Comparison of ENCODE assay signal across 16 cellular contexts in genomic region chr5:134255418-134256150, GRCh38. TPM values are rescaled to one million over a fixed set of nuclear protein-coding genes. Genes with fewer than 3 reads are reported as not detected.
DNase-seq lines count a peak whose midpoint lies in the region; ATAC-seq, FAIRE-seq and TF ChIP-seq lines count a peak whose summit lies in the region.
"Had no signal": no experiment of that assay in that cellular context is flagged by ENCODE, and none has a peak within 500 bp of the region (broad histone marks: within the 10 kb centered on the region; RNA-seq: fewer than 3 reads in every experiment).

No MANE protein-coding gene starts in this region.

- no peaks in the 10 kb centered on the region for H3K36me3 ChIP-seq in mammary epithelial cell (ENCODE audit: insufficient read depth, low read length)
- no peaks in the 10 kb centered on the region for H3K36me3 ChIP-seq in heart left ventricle
- H3K36me3 ChIP-seq in upper lobe of right lung = no peaks in the 10 kb centered on the region
- H3K36me3 ChIP-seq in lower lobe of right lung = no peaks in the 10 kb centered on the region
- no peaks in the 10 kb centered on the region for H3K36me3 ChIP-seq in kidney (ENCODE audit: control insufficient read depth in 1 of 2, insufficient read depth in 2 of 2, low read length in 2 of 2)

- no peak for FAIRE-seq in kidney (lab: Jason Lieb, UNC)

- no peak for TF ChIP-seq POLR2A in heart left ventricle (IDR thresholded peaks at IDR 0.05)

- DNase-seq in Right ventricle myocardium superior (no peak), cardiac septum (ENCODE audit: low spot score) (no peak), mammary epithelial cell (peak; percentile 62), heart left ventricle (no peak), upper lobe of right lung (no peak), lower lobe of right lung (no peak), kidney (no peak)
- no peak for DNase-seq in stimulated activated CD4-positive, alpha-beta T cell treated with anti-CD3 and anti-CD28 coated beads, Interleukin-15, amount 100 ng/mL, for 24 hours
- DNase-seq: GDM1; NCI-H1417 treated with DMSO at 0.1 percent for 48 hours; NCI-H345; NK-92 treated with Interleukin-12 subunit alpha and Interleukin-12 subunit beta, amount 100 ng/mL, for 24 hours; psoas muscle; T-helper 17 cell had no signal

- intact Hi-C loops in Right ventricle myocardium superior (cut with DNase I) (no loop called here), cardiac septum (cut with DNase I) (no loop called here), mammary epithelial cell (cut with micrococcal nuclease) (no loop called here), heart left ventricle (cut with DNase I) (loop anchor here in 1 of 10 donors (2.0 kb wide), 1 partner anchor 39 kb away; no protein-coding TSS in a partner anchor), upper lobe of right lung (cut with DNase I) (no loop called here), lower lobe of right lung (cut with DNase I) (no loop called here), kidney (cut with DNase I) (no loop called here)

- CTCF ChIA-PET in mammary epithelial cell (lab: Charles Lee; ENCODE audit: low non-redundant PET) = no interaction called here

- peak; percentile 53 for ATAC-seq in Right ventricle myocardium superior (ENCODE audit: poor library complexity)
- peak in 3 of 4 donors; percentile 45 to 81 (median 71) for ATAC-seq in heart left ventricle
- ATAC-seq in upper lobe of right lung = peak; percentile 67
- ATAC-seq in lower lobe of right lung = no peak
- ATAC-seq: natural killer cell treated with Interleukin-12 subunit alpha and Interleukin-12 subunit beta and Interleukin-15 and Interleukin-18, amount 100 ng/mL, for 72 hours; T-helper 17 cell had no signal

- BruUV-seq in mammary epithelial cell (replicated peaks; lab: Mats Ljungman, UMichigan) = no TSS peak

- 59% methylated on average over 2 of the region's 2 CpGs for WGBS in mammary epithelial cell (ENCODE audit: low coverage, missing lambda C conversion rate)
- 56 to 76% (median 65%) methylated on average over 2 of the region's 2 CpGs for WGBS in heart left ventricle, 4 donors

- no peaks in the 10 kb centered on the region for H4K20me1 ChIP-seq in mammary epithelial cell (ENCODE audit: insufficient read depth, low read length)

- H3K9me3 ChIP-seq in mammary epithelial cell (replicated peaks; ENCODE audit: insufficient read depth, low read length) (no peaks in the 10 kb centered on the region), heart left ventricle (no peaks in the 10 kb centered on the region), upper lobe of right lung (no peaks in the 10 kb centered on the region), lower lobe of right lung (no peaks in the 10 kb centered on the region), kidney (ENCODE audit: control insufficient read depth in 1 of 2, low read length in 2 of 2) (no peaks in the 10 kb centered on the region)
- H3K9me3 ChIP-seq: psoas muscle had no signal

- H3K4me1 ChIP-seq in mammary epithelial cell (ENCODE audit: insufficient read depth, low read length) = peaks cover 37% of the 10 kb centered on the region
- peaks cover 0 to 35% (median 16%) of the 10 kb centered on the region in 12 donors for H3K4me1 ChIP-seq in heart left ventricle
- H3K4me1 ChIP-seq in upper lobe of right lung = no peaks in the 10 kb centered on the region
- no peaks in the 10 kb centered on the region for H3K4me1 ChIP-seq in lower lobe of right lung
- H3K4me1 ChIP-seq in kidney (ENCODE audit: control insufficient read depth in 1 of 2, insufficient read depth in 1 of 2, low read depth in 1 of 2, low read length in 2 of 2) = peaks cover 0 to 4% of the 10 kb centered on the region in 2 donors
- H3K4me1 ChIP-seq: psoas muscle had no signal

- peak overlapping the region; percentile 31 for H3K4me2 ChIP-seq in mammary epithelial cell (ENCODE audit: insufficient read depth, low read depth, low read length)

- H3K79me2 ChIP-seq in mammary epithelial cell (ENCODE audit: insufficient read depth, low read length) = no peaks in the 10 kb centered on the region

- H3K4me3 ChIP-seq in mammary epithelial cell (replicated peaks in 1 of 3; ENCODE audit: insufficient read depth in 1 of 3, low read depth in 2 of 3, low read length in 3 of 3) (no peak overlapping the region), heart left ventricle (no peak overlapping the region), upper lobe of right lung (no peak overlapping the region), lower lobe of right lung (no peak overlapping the region), kidney (ENCODE audit: low read length in 2 of 2) (no peak overlapping the region)
- H3K4me3 ChIP-seq: lung, psoas muscle had no signal

- H3K9ac ChIP-seq in mammary epithelial cell (ENCODE audit: insufficient read depth, low read length) (no peak overlapping the region), kidney (ENCODE audit: low read length in 2 of 2) (no peak overlapping the region)

- no peak for TF ChIP-seq CTCF in mammary epithelial cell (conservative IDR thresholded peaks at IDR 0.05 in 1 of 2, IDR thresholded peaks at IDR 0.05 in 1 of 2; ENCODE audit: extremely low read depth in 1 of 2, insufficient read depth in 1 of 2, low read depth in 1 of 2, low read length in 2 of 2)
- TF ChIP-seq CTCF in heart left ventricle (IDR thresholded peaks at IDR 0.05) = no peak
- no peak for TF ChIP-seq CTCF in upper lobe of right lung (IDR thresholded peaks at IDR 0.05)
- no peak for TF ChIP-seq CTCF in lower lobe of right lung (IDR thresholded peaks at IDR 0.05)
- TF ChIP-seq CTCF in kidney (IDR thresholded peaks at IDR 0.05; ENCODE audit: borderline replicate concordance, extremely low read depth, insufficient read depth) = no peak

- H3K27me3 ChIP-seq in mammary epithelial cell (ENCODE audit: insufficient read depth, low read length) (no peaks in the 10 kb centered on the region), heart left ventricle (no peaks in the 10 kb centered on the region), upper lobe of right lung (no peaks in the 10 kb centered on the region), lower lobe of right lung (ENCODE audit: low read depth) (no peaks in the 10 kb centered on the region)

- dilution Hi-C loops in mammary epithelial cell (cut with HindIII; ENCODE audit: low sequenced_read_pairs) = no loop called here

- H2AFZ ChIP-seq in mammary epithelial cell (ENCODE audit: low read depth, low read length) = peak overlapping the region; percentile 2

- in situ Hi-C loops in mammary epithelial cell (cut with MboI; ENCODE audit: low sequenced_read_pairs in 2 of 2) = no loop called here

- H3K27ac ChIP-seq in mammary epithelial cell (ENCODE audit: insufficient read depth, low read depth, low read length) (peak overlapping the region; percentile 11), heart left ventricle (peak overlapping the region in 6 of 12 donors; percentile 8 to 51 (median 34)), upper lobe of right lung (no peak overlapping the region), lower lobe of right lung (no peak overlapping the region), kidney (ENCODE audit: low read depth in 2 of 2, low read length in 2 of 2) (no peak overlapping the region)
- H3K27ac ChIP-seq: psoas muscle had no signal

RNA-seq across cellular contexts. Expression of gene PPP2CA, which starts 29.7 kb away (rescaled TPM):
- 135 TPM for total RNA-seq in Right ventricle myocardium superior
- total RNA-seq in cardiac septum = 214 TPM
- total RNA-seq in mammary epithelial cell = 100 to 1,000 TPM in 1 of 2 donors, 10 to 100 TPM in 1; 80.7 to 170 TPM
- polyA plus RNA-seq in mammary epithelial cell = 135 TPM
- polyA minus RNA-seq in mammary epithelial cell = 84.7 TPM
- total RNA-seq in heart left ventricle = 100 to 1,000 TPM; 143 to 219 (median 180) TPM
- 100 to 1,000 TPM in 1 of 2 donors, 10 to 100 TPM in 1; 59.7 to 157 TPM for polyA plus RNA-seq in heart left ventricle
- 108 TPM for total RNA-seq in upper lobe of right lung
- total RNA-seq in lower lobe of right lung = 96.9 TPM
- total RNA-seq in kidney = 121 TPM
- polyA plus RNA-seq in kidney (ENCODE audit: insufficient read depth, low read depth, low replicate concordance) = 94.8 TPM

Comparison
In these comparisons a context has a peak if more than half of its experiments do, and no peak if none do; other contexts are left out.
1. ATAC-seq: peak in Right ventricle myocardium superior (single experiment), heart left ventricle (3 of 4) and upper lobe of right lung (single experiment); none in lower lobe of right lung (0 of 2).